In genomic region chr13:18996221-18996620, GRCh38 we compare ENCODE assay signal across 21 cellular contexts.
"Had no signal": no experiment of that assay in that cellular context is flagged by ENCODE, and none has a peak within 500 bp of the region (broad histone marks: within the 10 kb centered on the region; RNA-seq: fewer than 3 reads in every experiment).

No MANE protein-coding gene starts in this region.

- H3K27ac ChIP-seq: epithelial cell of prostate, esophagus squamous epithelium, sigmoid colon, testis, tibial nerve, upper lobe of right lung, vagina had no signal

- H3K27me3 ChIP-seq: esophagus squamous epithelium, sigmoid colon, testis, tibial nerve, upper lobe of right lung, vagina had no signal

- H3K27ac Mint-ChIP-seq: nephron; stimulated activated naive B cell treated with anti-CD40 and anti-IgM and Interleukin-4, amounts not matched to agents 10 μg/mL and 1 μg/mL and 100 μg/mL, for 72 hours had no signal

- ATAC-seq: left ventricle myocardium superior; stimulated activated naive B cell treated with anti-CD40 and anti-IgM and Interleukin-4, amounts not matched to agents 10 μg/mL and 1 μg/mL and 100 μg/mL, for 72 hours; stimulated activated naive CD8-positive, alpha-beta T cell treated with anti-CD3 and anti-CD28 coated beads, Interleukin-15, amount 100 ng/mL, for 72 hours; upper lobe of right lung had no signal

- H3K36me3 ChIP-seq: esophagus squamous epithelium, sigmoid colon, tibial nerve, upper lobe of right lung, vagina had no signal

- H3K4me3 Mint-ChIP-seq: nephron; stimulated activated naive B cell treated with anti-CD40 and anti-IgM and Interleukin-4, amounts not matched to agents 10 μg/mL and 1 μg/mL and 100 μg/mL, for 72 hours; stimulated activated naive CD8-positive, alpha-beta T cell treated with anti-CD3 and anti-CD28 coated beads, Interleukin-15, amount 100 ng/mL, for 72 hours had no signal

- H3K9me3 ChIP-seq: testis, upper lobe of right lung, vagina had no signal

- H3K36me3 Mint-ChIP-seq: stimulated activated naive B cell treated with anti-CD40 and anti-IgM and Interleukin-4, amounts not matched to agents 10 μg/mL and 1 μg/mL and 100 μg/mL, for 72 hours had no signal

- H3K4me3 ChIP-seq: esophagus squamous epithelium, lung, sigmoid colon, skin epidermis, testis, tibial nerve, upper lobe of right lung, vagina had no signal

- DNase-seq: effector memory CD4-positive, alpha-beta T cell; esophagus squamous epithelium; foreskin fibroblast; kidney; left cardiac atrium; left ventricle myocardium superior; mesenchymal stem cell; midbrain; sigmoid colon; stimulated activated CD4-positive, alpha-beta T cell treated with anti-CD3 and anti-CD28 coated beads, Interleukin-2, amount 100 ng/mL, for 24 hours; stimulated activated CD4-positive, alpha-beta T cell treated with anti-CD3 and anti-CD28 coated beads, Interleukin-4, amount 100 ng/mL, for 4 hours; stimulated activated naive B cell treated with anti-CD40 and anti-IgM and Interleukin-4, amounts not matched to agents 10 μg/mL and 1 μg/mL and 100 μg/mL, for 72 hours; stimulated activated naive CD8-positive, alpha-beta T cell treated with anti-CD3 and anti-CD28 coated beads, Interleukin-15, amount 100 ng/mL, for 72 hours; testis; upper lobe of right lung had no signal

- H3K4me1 Mint-ChIP-seq: nephron; stimulated activated naive B cell treated with anti-CD40 and anti-IgM and Interleukin-4, amounts not matched to agents 10 μg/mL and 1 μg/mL and 100 μg/mL, for 72 hours; stimulated activated naive CD8-positive, alpha-beta T cell treated with anti-CD3 and anti-CD28 coated beads, Interleukin-15, amount 100 ng/mL, for 72 hours had no signal

- H3K27me3 Mint-ChIP-seq: stimulated activated naive B cell treated with anti-CD40 and anti-IgM and Interleukin-4, amounts not matched to agents 10 μg/mL and 1 μg/mL and 100 μg/mL, for 72 hours; stimulated activated naive CD8-positive, alpha-beta T cell treated with anti-CD3 and anti-CD28 coated beads, Interleukin-15, amount 100 ng/mL, for 72 hours had no signal

- H3K4me1 ChIP-seq: testis, upper lobe of right lung, vagina had no signal
